Comparison of ENCODE assay signal across 25 cellular contexts in the genomic region with DNA sequence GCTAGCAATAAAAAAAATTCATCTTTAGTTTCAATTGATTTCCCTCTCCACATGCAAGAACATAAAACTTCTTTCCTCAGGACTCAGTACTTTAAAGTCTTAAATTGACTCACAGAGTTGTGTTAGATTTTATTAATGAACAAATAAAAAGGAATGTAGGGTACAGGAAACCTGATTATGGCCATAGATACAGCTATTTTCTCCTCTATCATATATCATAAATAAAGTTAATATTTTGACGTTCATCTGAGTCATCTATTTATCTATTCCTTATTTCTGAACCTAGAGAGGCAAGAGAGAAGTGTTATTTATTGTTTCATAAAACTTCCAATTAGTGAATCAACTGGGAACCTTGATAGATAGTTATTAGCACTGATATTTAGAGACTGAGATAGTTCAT.
DNase-seq lines count a peak whose midpoint lies in the region; ATAC-seq and TF ChIP-seq lines count a peak whose summit lies in the region.
"Had no signal": no experiment of that assay in that cellular context is flagged by ENCODE, and none has a peak within 500 bp of the region (broad histone marks: within the 10 kb centered on the region; RNA-seq: fewer than 3 reads in every experiment).

No MANE protein-coding gene starts in this region.

- H2AFZ ChIP-seq in GM23248, result 0 out of 2 replicates have a peak overlapping the region, but pooled peaks have one; percentile 29
- H2AFZ ChIP-seq: GM23338 had no signal

- H3K36me3 ChIP-seq in GM23248 (ENCODE audit: low read depth) (no peaks in the 10 kb centered on the region), RWPE2 (ENCODE audit: low read depth) (no peaks in the 10 kb centered on the region), gastroesophageal sphincter (no peaks in the 10 kb centered on the region), sigmoid colon (no peaks in the 10 kb centered on the region), gastrocnemius medialis (no peaks in the 10 kb centered on the region)
- H3K36me3 ChIP-seq: SJCRH30 had no signal

- H3K27ac ChIP-seq in GM23248, result no peak overlapping the region
- peak overlapping the region; percentile 26 for H3K27ac ChIP-seq in RWPE2 (ENCODE audit: poor library complexity, severe bottlenecking)
- peak overlapping the region in 3 of 4 donors; percentile 3 to 43 (median 37) for H3K27ac ChIP-seq in gastroesophageal sphincter
- peak overlapping the region in 3 of 4 donors; percentile 50 to 72 (median 68) for H3K27ac ChIP-seq in sigmoid colon
- no peak overlapping the region for H3K27ac ChIP-seq in gastrocnemius medialis
- H3K27ac ChIP-seq: SJCRH30 had no signal

- peaks cover 21% of the 10 kb centered on the region for H3K4me1 ChIP-seq in GM23248 (ENCODE audit: insufficient read depth)
- H3K4me1 ChIP-seq in RWPE2 (ENCODE audit: insufficient read depth, poor library complexity, severe bottlenecking), result peaks cover 13% of the 10 kb centered on the region
- no peaks in the 10 kb centered on the region for H3K4me1 ChIP-seq in gastroesophageal sphincter
- H3K4me1 ChIP-seq in sigmoid colon, result peaks cover 0 to 48% (median 36%) of the 10 kb centered on the region in 4 donors
- no peaks in the 10 kb centered on the region for H3K4me1 ChIP-seq in gastrocnemius medialis
- H3K4me1 ChIP-seq: SJCRH30 had no signal

- no peaks in the 10 kb centered on the region for H3K9me2 ChIP-seq in GM23248 (ENCODE audit: insufficient read depth)

- H3K9ac ChIP-seq in GM23248, result no peak overlapping the region

- no peak overlapping the region for H3K4me2 ChIP-seq in GM23248 (ENCODE audit: unreplicated experiment)
- H3K4me2 ChIP-seq: GM23338 had no signal

- TF ChIP-seq CTCF in RWPE2 (IDR thresholded peaks at IDR 0.05; ENCODE audit: poor library complexity, severe bottlenecking), result no peak
- TF ChIP-seq CTCF in gastroesophageal sphincter (IDR thresholded peaks at IDR 0.05), result no peak
- no peak for TF ChIP-seq CTCF in sigmoid colon (IDR thresholded peaks at IDR 0.05)
- no peak for TF ChIP-seq CTCF in gastrocnemius medialis (IDR thresholded peaks at IDR 0.05 in 4 of 5, conservative IDR thresholded peaks at IDR 0.05 in 1 of 5)

- WGBS in GM23248 (ENCODE audit: low coverage in 1 of 2, low lambda C conversion rate in 2 of 2, missing lambda C conversion rate in 2 of 2), 2 experiments, result 0% methylated on average over 1 of the region's 1 CpG
- 29 to 31% methylated on average over 1 of the region's 1 CpG for WGBS in gastroesophageal sphincter (ENCODE audit: low coverage in 1 of 2), 2 donors
- WGBS in sigmoid colon, 2 donors, result 57 to 76% methylated on average over 1 of the region's 1 CpG

- H3K79me2 ChIP-seq in GM23248 (ENCODE audit: insufficient read depth), result no peaks in the 10 kb centered on the region

- no peak for DNase-seq in GM23248
- no peak for DNase-seq in RWPE2 (ENCODE audit: low spot score)
- DNase-seq in sigmoid colon, result no peak
- no peak for DNase-seq in gastrocnemius medialis
- DNase-seq in T-helper 2 cell, result no peak
- DNase-seq: AML-193; C1 segment of cervical spinal cord; CD4-positive, alpha-beta memory T cell; COR-L47; GDM1; H9; NCI-H1092 treated with DMSO at 0.1 percent for 48 hours; NCI-H1436; NCI-H187 treated with DMSO at 0.1 percent for 48 hours; NCI-H2171 treated with DMSO at 0.1 percent for 48 hours; NCI-H345; NCI-H510A treated with DMSO at 0.1 percent for 48 hours; NCI-H774; SJCRH30; T-helper 1 cell had no signal

- ATAC-seq in RWPE2 (ENCODE audit: low read depth) (0 out of 3 replicates have a peak, but pooled peaks have one; percentile 29), gastroesophageal sphincter (no peak), gastrocnemius medialis (no peak), GM19351 (IDR thresholded peaks at IDR 0.05; ENCODE audit: unreplicated experiment) (no peak), GM19463 (IDR thresholded peaks at IDR 0.05; ENCODE audit: unreplicated experiment) (no peak)
- ATAC-seq: GM23338, Right ventricle myocardium inferior had no signal

- TF ChIP-seq EP300 in gastroesophageal sphincter (IDR thresholded peaks at IDR 0.05) (no peak), sigmoid colon (IDR thresholded peaks at IDR 0.05) (no peak)

- no peaks in the 10 kb centered on the region for H4K20me1 ChIP-seq in GM23248 (ENCODE audit: insufficient read depth)

- TF ChIP-seq POLR2A in gastroesophageal sphincter (IDR thresholded peaks at IDR 0.05), result no peak
- no peak for TF ChIP-seq POLR2A in sigmoid colon (IDR thresholded peaks at IDR 0.05)
- TF ChIP-seq POLR2A in gastrocnemius medialis (IDR thresholded peaks at IDR 0.05), result no peak

- intact Hi-C loops in sigmoid colon (cut with DNase I) (no loop called here), gastrocnemius medialis (cut with DNase I; ENCODE audit: low total_unique reads) (no loop called here)

- in situ Hi-C loops in GM23248 (cut with MboI), result no loop called here
- in situ Hi-C loops in gastrocnemius medialis (cut with MboI; ENCODE audit: low sequenced_read_pairs in 4 of 4), result no loop called here

- peaks cover 15% of the 10 kb centered on the region; the same call in 1 of the 2 replicates for H3F3A ChIP-seq in GM23248 (ENCODE audit: insufficient read depth)

- H3K27me3 ChIP-seq in GM23248 (replicated peaks; ENCODE audit: insufficient read depth) (no peaks in the 10 kb centered on the region), RWPE2 (ENCODE audit: insufficient read depth, poor library complexity, severe bottlenecking) (no peaks in the 10 kb centered on the region), gastroesophageal sphincter (no peaks in the 10 kb centered on the region), sigmoid colon (no peaks in the 10 kb centered on the region), gastrocnemius medialis (no peaks in the 10 kb centered on the region)
- H3K27me3 ChIP-seq: SJCRH30 had no signal

- H3K9me3 ChIP-seq in GM23248 (ENCODE audit: low read depth) (no peaks in the 10 kb centered on the region), RWPE2 (ENCODE audit: severe bottlenecking) (no peaks in the 10 kb centered on the region), gastroesophageal sphincter (peaks cover 0 to 16% (median 0%) of the 10 kb centered on the region in 3 donors), sigmoid colon (peaks cover 0 to 3% (median 0%) of the 10 kb centered on the region in 4 donors), gastrocnemius medialis (no peaks in the 10 kb centered on the region)
- H3K9me3 ChIP-seq: SJCRH30 had no signal

- no peak overlapping the region for H3K4me3 ChIP-seq in GM23248
- no peak overlapping the region for H3K4me3 ChIP-seq in RWPE2 (ENCODE audit: severe bottlenecking)
- H3K4me3 ChIP-seq in gastroesophageal sphincter, result no peak overlapping the region
- H3K4me3 ChIP-seq in sigmoid colon, result no peak overlapping the region
- no peak overlapping the region for H3K4me3 ChIP-seq in gastrocnemius medialis
- H3K4me3 ChIP-seq: GM23338, SJCRH30 had no signal

Comparison
In these comparisons a context has a peak if more than half of its experiments do, and no peak if none do; other contexts are left out.
1. H3K27ac ChIP-seq: peak in RWPE2 (single experiment), gastroesophageal sphincter (3 of 4) and sigmoid colon (3 of 4); none in GM23248 (single experiment) and gastrocnemius medialis (0 of 4).